Comparison of ENCODE assay signal across 8 cellular contexts in genomic region chr1:234611153-234611798, GRCh38.
DNase-seq lines count a peak whose midpoint lies in the region; ATAC-seq and TF ChIP-seq lines count a peak whose summit lies in the region.

No MANE protein-coding gene starts in this region.

- peak; percentile 17 for ATAC-seq in GM21825 (IDR thresholded peaks at IDR 0.05; ENCODE audit: unreplicated experiment)

- DNase-seq in GM04503 (ENCODE audit: low read depth) (peak; percentile 67), OCI-M1 (lab: John Stamatoyannopoulos, UW) (peak; percentile 96), astrocyte of the cerebellum (ENCODE audit: low read depth) (peak; percentile 80), iPS DF 19.7 (ENCODE audit: low read depth, low spot score) (peak; percentile 86), skeletal muscle cell (ENCODE audit: low read depth) (peak; percentile 85), GOT3 (lab: John Stamatoyannopoulos, UW) (no peak)

- peak overlapping the region; percentile 85 for H3K27ac ChIP-seq in KOPT-K1 (ENCODE audit: low read depth, low read length, poor library complexity, severe bottlenecking)

- peak overlapping the region; percentile 21 for H3K4me3 ChIP-seq in astrocyte of the cerebellum (ENCODE audit: low read depth, low read length)
- peak overlapping the region; percentile 60 for H3K4me3 ChIP-seq in skeletal muscle cell (ENCODE audit: low read depth, low read length)

- TF ChIP-seq CTCF in astrocyte of the cerebellum (IDR thresholded peaks at IDR 0.05; ENCODE audit: low read depth, low read length, missing control alignments) = no peak

- peaks cover 16% of the 10 kb centered on the region for H3K36me3 ChIP-seq in KOPT-K1 (ENCODE audit: insufficient read depth, low read length)

- in situ Hi-C loops in astrocyte of the cerebellum (cut with HindIII; ENCODE audit: low sequenced_read_pairs) = loop anchor here (10.0 kb wide), 2 partner anchors 94 to 464 kb away; no protein-coding TSS in a partner anchor

- H3K9me3 ChIP-seq in KOPT-K1 (ENCODE audit: insufficient read depth, low read length, poor library complexity, severe bottlenecking) = no peaks in the 10 kb centered on the region
